ENCODE assay signal across 13 cellular contexts in the genomic region with DNA sequence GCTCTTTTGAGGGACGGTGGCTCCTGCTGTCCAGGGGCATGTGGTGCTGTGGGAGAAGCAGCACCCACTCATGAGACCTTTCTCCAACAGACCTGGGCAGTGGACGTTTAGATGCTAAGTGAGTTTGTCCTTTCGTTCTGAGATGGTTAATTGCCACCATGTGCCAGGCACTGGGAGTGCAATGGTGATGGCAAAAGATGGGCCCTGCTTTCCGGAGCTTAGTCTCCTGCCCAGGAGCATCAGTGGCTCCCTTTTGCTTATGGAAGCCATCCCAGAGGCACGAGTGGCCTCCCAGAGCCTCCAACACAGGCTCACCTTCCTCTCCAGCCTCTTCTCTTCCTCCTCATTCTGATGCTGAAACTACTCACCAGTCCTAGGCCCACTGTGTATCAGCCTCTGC. TPM values are rescaled to one million over a fixed set of nuclear protein-coding genes. Genes with fewer than 3 reads are reported as not detected.
A peak's percentile ranks its signal among the peaks of the same experiment; 100 is the strongest.
DNase-seq lines count a peak whose midpoint lies in the region; ATAC-seq and TF ChIP-seq lines count a peak whose summit lies in the region.
"Had no signal": no experiment of that assay in that cellular context is flagged by ENCODE, and none has a peak within 500 bp of the region (broad histone marks: within the 10 kb centered on the region; RNA-seq: fewer than 3 reads in every experiment).

No MANE protein-coding gene starts in this region.

- H3K4ac ChIP-seq in neuronal stem cell (ENCODE audit: low read length): no peak overlapping the region

- peak overlapping the region; percentile 76 for H3K4me3 Mint-ChIP-seq in CD4-positive, alpha-beta T cell

- H3K79me1 ChIP-seq in neuronal stem cell (ENCODE audit: low read depth, low read length): no peaks in the 10 kb centered on the region

- H3K4me1 ChIP-seq in HCT116 (ENCODE audit: control insufficient read depth in 1 of 2, insufficient read depth in 2 of 2, low read length in 2 of 2) (no peaks in the 10 kb centered on the region), adrenal gland (replicated peaks in 1 of 2) (peaks cover 6 to 47% of the 10 kb centered on the region in 2 donors), neuronal stem cell (ENCODE audit: control insufficient read depth in 2 of 2, insufficient read depth in 1 of 2, low read depth in 1 of 2, low read length in 2 of 2) (peaks cover 0 to 1% of the 10 kb centered on the region in 2 donors)

- no peaks in the 10 kb centered on the region for H3K27me3 Mint-ChIP-seq in CD4-positive, alpha-beta T cell

- no peak for ATAC-seq in CD4-positive, alpha-beta T cell (ENCODE audit: poor library complexity)
- ATAC-seq in HCT116: peak; percentile 35
- ATAC-seq in HG03196 (IDR thresholded peaks at IDR 0.05; ENCODE audit: unreplicated experiment): no peak
- ATAC-seq in GM18519 (IDR thresholded peaks at IDR 0.05; ENCODE audit: low FRiP score, unreplicated experiment): no peak

- H3K9me3 ChIP-seq in CD4-positive, alpha-beta T cell (ENCODE audit: control insufficient read depth, low read length): no peaks in the 10 kb centered on the region
- H3K9me3 ChIP-seq in HCT116 (ENCODE audit: control insufficient read depth in 1 of 2, insufficient read depth in 1 of 2, low read depth in 1 of 2, low read length in 2 of 2): no peaks in the 10 kb centered on the region
- no peaks in the 10 kb centered on the region for H3K9me3 ChIP-seq in adrenal gland (replicated peaks in 1 of 3)
- peaks cover 0 to 1% of the 10 kb centered on the region in 2 donors for H3K9me3 ChIP-seq in neuronal stem cell (replicated peaks in 1 of 2; ENCODE audit: control insufficient read depth in 2 of 2, insufficient read depth in 1 of 2, low read depth in 1 of 2, low read length in 2 of 2)
- H3K9me3 ChIP-seq: testis had no signal

- no peak for TF ChIP-seq RAD21 in HCT116 (IDR thresholded peaks at IDR 0.05; ENCODE audit: low read depth)

- no peak overlapping the region for H3K23ac ChIP-seq in neuronal stem cell (ENCODE audit: low read depth, low read length, poor library complexity)

- H3K27ac ChIP-seq in CD4-positive, alpha-beta T cell (ENCODE audit: low read depth, low read length): peak overlapping the region; percentile 55
- no peak overlapping the region for H3K27ac ChIP-seq in HCT116 (ENCODE audit: low read depth, low read length)
- peak overlapping the region in 3 of 5 donors; percentile 4 to 71 (median 14) for H3K27ac ChIP-seq in adrenal gland
- no peak overlapping the region for H3K27ac ChIP-seq in neuronal stem cell (replicated peaks; ENCODE audit: low read length)
- H3K27ac ChIP-seq: SK-N-MC had no signal

- no peak overlapping the region for H4K8ac ChIP-seq in neuronal stem cell (ENCODE audit: low read depth, low read length)

- intact Hi-C loops in CD4-positive, alpha-beta T cell (cut with DNase I, micrococcal nuclease): no loop called here
- intact Hi-C loops in HCT116 (cut with micrococcal nuclease) (no loop called here), adrenal gland (cut with DNase I) (no loop called here)

- H3K79me2 ChIP-seq in HCT116 (ENCODE audit: insufficient read depth, low read length): no peaks in the 10 kb centered on the region

- H3K4me1 Mint-ChIP-seq in CD4-positive, alpha-beta T cell (ENCODE audit: low read depth): peaks cover 26% of the 10 kb centered on the region

- BruUV-seq in HCT116 (replicated peaks; lab: Mats Ljungman, UMichigan): no TSS peak

- no peak overlapping the region for H4K91ac ChIP-seq in neuronal stem cell (ENCODE audit: low read depth, low read length, poor library complexity)

- H2AFZ ChIP-seq in HCT116 (ENCODE audit: low read depth, low read length, poor library complexity, severe bottlenecking): no peak overlapping the region
- H2AFZ ChIP-seq in neuronal stem cell (ENCODE audit: low read length): no peak overlapping the region

- H2AK5ac ChIP-seq in neuronal stem cell (ENCODE audit: low read depth, low read length): peak overlapping the region; percentile 12

- CTCF ChIA-PET in CD4-positive, alpha-beta T cell (lab: Charles Lee): no interaction called here
- CTCF ChIA-PET in HCT116 (lab: Charles Lee): no interaction called here

- peak overlapping the region; percentile 95 for H3K27ac Mint-ChIP-seq in CD4-positive, alpha-beta T cell

- H4K20me1 ChIP-seq in HCT116 (ENCODE audit: insufficient read depth): no peaks in the 10 kb centered on the region

- no peak overlapping the region for H2BK12ac ChIP-seq in neuronal stem cell (ENCODE audit: low read length)

- H3K36me3 ChIP-seq in HCT116 (ENCODE audit: control insufficient read depth in 1 of 2, insufficient read depth in 2 of 2, low read length in 2 of 2) (no peaks in the 10 kb centered on the region), adrenal gland (replicated peaks in 1 of 2) (peaks cover 0 to 20% of the 10 kb centered on the region in 2 donors), neuronal stem cell (replicated peaks in 1 of 2; ENCODE audit: control insufficient read depth in 2 of 2, insufficient read depth in 2 of 2, low read length in 2 of 2) (peaks cover 11 to 49% of the 10 kb centered on the region in 2 donors)

- no peak for DNase-seq in CD4-positive, alpha-beta T cell
- DNase-seq in HCT116 (ENCODE audit: low read depth, low spot score) (no peak), adrenal gland (no peak), neuronal stem cell (ENCODE audit: low spot score) (no peak), cerebellum (ENCODE audit: low spot score) (no peak)
- DNase-seq in stimulated activated naive CD4-positive, alpha-beta T cell (lab: John Stamatoyannopoulos, UW): no peak
- DNase-seq: Calu3, NCI-H1092 treated with DMSO at 0.1 percent for 48 hours, NCI-H526 had no signal

- H2BK15ac ChIP-seq in neuronal stem cell (ENCODE audit: low read length): no peak overlapping the region

- TF ChIP-seq CTCF in CD4-positive, alpha-beta T cell (IDR thresholded peaks at IDR 0.05): no peak
- 0 out of 6 replicates have a peak, but pooled peaks of 1 of the 3 experiments have one; percentile 5 for TF ChIP-seq CTCF in HCT116 (IDR thresholded peaks at IDR 0.05 in 2 of 3, conservative IDR thresholded peaks at IDR 0.05 in 1 of 3; ENCODE audit: borderline replicate concordance in 1 of 3, insufficient read depth in 1 of 3, low read depth in 2 of 3, low read length in 2 of 3)
- no peak for TF ChIP-seq CTCF in adrenal gland (IDR thresholded peaks at IDR 0.05)

- H2BK5ac ChIP-seq in neuronal stem cell (ENCODE audit: low read length): no peak overlapping the region

- H3K4me3 ChIP-seq in HCT116 (replicated peaks in 1 of 2; ENCODE audit: low read depth in 1 of 2, low read length in 2 of 2) (no peak overlapping the region), adrenal gland (no peak overlapping the region), neuronal stem cell (ENCODE audit: low read length in 2 of 2) (no peak overlapping the region)
- H3K4me3 ChIP-seq: SK-N-MC, testis had no signal

- H3K27me3 ChIP-seq in CD4-positive, alpha-beta T cell (ENCODE audit: control insufficient read depth, insufficient read depth, low read length): no peaks in the 10 kb centered on the region
- H3K27me3 ChIP-seq in HCT116 (ENCODE audit: insufficient read depth, low read length) (no peaks in the 10 kb centered on the region), adrenal gland (no peaks in the 10 kb centered on the region), neuronal stem cell (ENCODE audit: control insufficient read depth in 3 of 3, insufficient read depth in 3 of 3, low read depth in 1 of 3, low read length in 3 of 3) (no peaks in the 10 kb centered on the region)
- H3K27me3 ChIP-seq: testis had no signal

- RAD21 ChIA-PET in HCT116 (lab: Charles Lee; ENCODE audit: low non-redundant PET in 1 of 2, low total read pairs in 2 of 2, uncharacterized antibody in 2 of 2, unreplicated experiment in 2 of 2): no interaction called here

- 68 to 89% (median 81%) methylated on average over 5 of the region's 5 CpGs for WGBS in adrenal gland, 4 donors
- WGBS in neuronal stem cell (ENCODE audit: extremely low coverage in 2 of 2, insufficient read length in 2 of 2, insufficient replicate concordance in 1 of 2), 2 donors: no CpG with 5 or more reads among the region's 5 CpGs

- no peak overlapping the region for H3K14ac ChIP-seq in neuronal stem cell (ENCODE audit: low read length)

- no peaks in the 10 kb centered on the region for H3K9me3 Mint-ChIP-seq in CD4-positive, alpha-beta T cell

- H3K4me2 ChIP-seq in HCT116 (ENCODE audit: low read length) (no peak overlapping the region), neuronal stem cell (ENCODE audit: insufficient read depth, low read length, poor library complexity, severe bottlenecking) (no peak overlapping the region)

- no peaks in the 10 kb centered on the region for H3K9me2 ChIP-seq in HCT116 (ENCODE audit: insufficient read depth)

- H3K18ac ChIP-seq in neuronal stem cell (ENCODE audit: low read length): no peak overlapping the region

- POLR2A ChIA-PET in CD4-positive, alpha-beta T cell (lab: Charles Lee): interaction anchor here (0.6 to 3.1 kb wide), 7 partner anchors 12 to 293 kb away, joined by 3 to 32 read pairs (median 4); partner anchors contain the start of genes LLGL2, SLC25A19, TMEM94 and TSEN54
- POLR2A ChIA-PET in HCT116 (lab: Charles Lee): no interaction called here

- peaks cover 37% of the 10 kb centered on the region for H3K36me3 Mint-ChIP-seq in CD4-positive, alpha-beta T cell (ENCODE audit: low read depth)

- TF ChIP-seq POLR2A in HCT116 (IDR thresholded peaks at IDR 0.05; ENCODE audit: borderline replicate concordance, extremely low read depth, insufficient read depth, insufficient read length) (no peak), adrenal gland (IDR thresholded peaks at IDR 0.05) (no peak)

- no peak overlapping the region for H3K9ac ChIP-seq in HCT116 (ENCODE audit: low read length)
- peak overlapping the region; percentile 9 for H3K9ac ChIP-seq in neuronal stem cell (ENCODE audit: low read depth, low read length, poor library complexity)

- H2BK120ac ChIP-seq in neuronal stem cell (ENCODE audit: low read depth, low read length): no peak overlapping the region

RNA-seq across cellular contexts. Expression of gene CASKIN2, which starts 28.4 kb away (rescaled TPM):
- under 1 TPM; 0.17 to 0.25 TPM for total RNA-seq in CD4-positive, alpha-beta T cell
- total RNA-seq in HCT116 (2021; ENCODE audit: unreplicated experiment): 38.4 TPM
- polyA plus RNA-seq in HCT116 (2012): 14.5 and 16.3 TPM in 2 replicates
- 10 to 100 TPM; 26.6 to 90.8 (median 48.7) TPM for total RNA-seq in adrenal gland
- polyA plus RNA-seq in adrenal gland: 10 to 100 TPM; 10.1 to 43.2 (median 28.3) TPM
- polyA plus RNA-seq in neuronal stem cell (2013, experiment 1 of 2): 7.5 TPM
- 7.9 TPM for polyA plus RNA-seq in neuronal stem cell (2013, experiment 2 of 2)
- total RNA-seq in cerebellum: 7.3 TPM

RNA-seq across cellular contexts. Expression of gene TSEN54, which starts 29.4 kb away (rescaled TPM):
- total RNA-seq in CD4-positive, alpha-beta T cell: 10 to 100 TPM; 73.3 to 78.7 TPM
- total RNA-seq in HCT116 (2021; ENCODE audit: unreplicated experiment) (87.3 TPM), adrenal gland (10 to 100 TPM; 18.6 to 30.3 (median 25.6) TPM), cerebellum (9.4 TPM)
- 80.0 and 86.5 TPM in 2 replicates for polyA plus RNA-seq in HCT116 (2012)
- polyA plus RNA-seq in adrenal gland: 10 to 100 TPM; 17.9 to 67.8 (median 56.0) TPM
- 21.2 TPM for polyA plus RNA-seq in neuronal stem cell (2013, experiment 1 of 2)
- 24.0 TPM for polyA plus RNA-seq in neuronal stem cell (2013, experiment 2 of 2)

RNA-seq across cellular contexts. Expression of gene TMEM94, which starts 30.5 kb away (rescaled TPM):
- total RNA-seq in CD4-positive, alpha-beta T cell: 10 to 100 TPM; 52.8 to 57.3 TPM
- total RNA-seq in HCT116 (2021; ENCODE audit: unreplicated experiment): 75.4 TPM
- 64.3 and 69.0 TPM in 2 replicates for polyA plus RNA-seq in HCT116 (2012)
- 100 to 1,000 TPM; 162 to 245 (median 174) TPM for total RNA-seq in adrenal gland
- 100 to 1,000 TPM; 132 to 186 (median 134) TPM for polyA plus RNA-seq in adrenal gland
- 63.4 TPM for polyA plus RNA-seq in neuronal stem cell (2013, experiment 1 of 2)
- polyA plus RNA-seq in neuronal stem cell (2013, experiment 2 of 2): 59.4 TPM
- total RNA-seq in cerebellum: 37.9 TPM

RNA-seq across cellular contexts. Expression of gene LLGL2, which starts 38.5 kb away (rescaled TPM):
- 10 to 100 TPM; 31.2 to 34.2 TPM for total RNA-seq in CD4-positive, alpha-beta T cell
- total RNA-seq in HCT116 (2021; ENCODE audit: unreplicated experiment) (209 TPM), adrenal gland (10 to 100 TPM in 7 of 8 donors, 1 to 10 TPM in 1; 9.9 to 40.5 (median 23.8) TPM), cerebellum (1.1 TPM)
- 177 and 183 TPM in 2 replicates for polyA plus RNA-seq in HCT116 (2012)
- polyA plus RNA-seq in adrenal gland: 10 to 100 TPM in 2 of 3 donors, 1 to 10 TPM in 1; 1.2 to 90.3 (median 51.4) TPM
- 25.2 TPM for polyA plus RNA-seq in neuronal stem cell (2013, experiment 1 of 2)
- 26.4 TPM for polyA plus RNA-seq in neuronal stem cell (2013, experiment 2 of 2)

Comparison
In these comparisons a context has a peak if more than half of its experiments do, and no peak if none do; other contexts are left out.
1. H3K27ac ChIP-seq: peak in CD4-positive, alpha-beta T cell (single experiment) and adrenal gland (3 of 5); none in HCT116 (single experiment) and neuronal stem cell (single experiment).